ENCODE assay signal across 16 cellular contexts in genomic region chr11:14449302-14449714, GRCh38. TPM values are rescaled to one million over a fixed set of nuclear protein-coding genes. Genes with fewer than 3 reads are reported as not detected.
DNase-seq lines count a peak whose midpoint lies in the region; ATAC-seq and TF ChIP-seq lines count a peak whose summit lies in the region.
"Had no signal": no experiment of that assay in that cellular context is flagged by ENCODE, and none has a peak within 500 bp of the region (broad histone marks: within the 10 kb centered on the region; RNA-seq: fewer than 3 reads in every experiment).

No MANE protein-coding gene starts in this region.

- no peaks in the 10 kb centered on the region for H3K27me3 Mint-ChIP-seq in memory B cell
- H3K27me3 Mint-ChIP-seq in activated T-cell treated with anti-CD3 and anti-CD28 coated beads, Interleukin-2, amount 50 U/mL, for 24 hours: no peaks in the 10 kb centered on the region

- peaks cover 14% of the 10 kb centered on the region for H3K4me1 Mint-ChIP-seq in memory B cell
- peaks cover 36% of the 10 kb centered on the region for H3K4me1 Mint-ChIP-seq in activated T-cell treated with anti-CD3 and anti-CD28 coated beads, Interleukin-2, amount 50 U/mL, for 24 hours (ENCODE audit: low read depth)

- no peak for TF ChIP-seq CTCF in C4-2B (conservative IDR thresholded peaks at IDR 0.05)
- no peak for TF ChIP-seq CTCF in choroid plexus epithelial cell (conservative IDR thresholded peaks at IDR 0.05; ENCODE audit: low read depth, low read length)
- no peak for TF ChIP-seq CTCF in omental fat pad (IDR thresholded peaks at IDR 0.05)

- peak; percentile 52 for DNase-seq in M059J (ENCODE audit: low read depth)
- peak; percentile 14 for DNase-seq in choroid plexus epithelial cell (ENCODE audit: low read depth)
- no peak for DNase-seq in memory B cell (ENCODE audit: low spot score in 2 of 2)
- no peak for DNase-seq in activated T-cell treated with anti-CD3 and anti-CD28 coated beads, Interleukin-2, amount 50 U/mL, for 24 hours
- no peak for DNase-seq in stimulated activated CD4-positive, alpha-beta T cell treated with anti-CD3 and anti-CD28 coated beads, Interleukin-12 subunit alpha, Interleukin-12 subunit beta, amount 100 ng/mL, for 4 hours
- DNase-seq in omental fat pad (ENCODE audit: low spot score): no peak
- DNase-seq: activated CD4-positive, alpha-beta T cell treated with anti-CD3 and anti-CD28 coated beads, Interleukin-2, amount 50 U/mL, for 4 hours; activated T-cell treated with anti-CD3 and anti-CD28 coated beads, Interleukin-2, amount 50 U/mL, for 4 hours; NCI-H1105; NCI-H2171 treated with DMSO at 0.1 percent for 48 hours; nucleus accumbens; stimulated activated CD4-positive, alpha-beta T cell treated with anti-CD3 and anti-CD28 coated beads, Interleukin-2, amount 100 ng/mL, for 48 hours had no signal

- no peak overlapping the region for H3K4me3 ChIP-seq in choroid plexus epithelial cell (ENCODE audit: low read depth, low read length)

- H3K9me3 Mint-ChIP-seq in memory B cell: no peaks in the 10 kb centered on the region
- no peaks in the 10 kb centered on the region for H3K9me3 Mint-ChIP-seq in activated T-cell treated with anti-CD3 and anti-CD28 coated beads, Interleukin-2, amount 50 U/mL, for 24 hours
- H3K9me3 Mint-ChIP-seq: activated naive CD4-positive, alpha-beta T cell treated with anti-CD3 and anti-CD28 coated beads, Interleukin-2, amount 50 U/mL, for 72 hours; activated T-cell treated with anti-CD3 and anti-CD28 coated beads, Interleukin-2, amount 50 U/mL, for 4 hours had no signal

- H3K27ac ChIP-seq in C4-2B: peak overlapping the region; percentile 11; the same call in 1 of the 2 replicates
- H3K27ac ChIP-seq: KMS-11 had no signal

- H3K27ac Mint-ChIP-seq in memory B cell: peak overlapping the region; percentile 65
- no peak overlapping the region for H3K27ac Mint-ChIP-seq in activated T-cell treated with anti-CD3 and anti-CD28 coated beads, Interleukin-2, amount 50 U/mL, for 24 hours
- H3K27ac Mint-ChIP-seq: activated naive CD4-positive, alpha-beta T cell treated with anti-CD3 and anti-CD28 coated beads, Interleukin-2, amount 50 U/mL, for 72 hours had no signal

- ATAC-seq in memory B cell (ENCODE audit: low read depth): no peak
- no peak for ATAC-seq in HG02884 (IDR thresholded peaks at IDR 0.05; ENCODE audit: unreplicated experiment)
- ATAC-seq in omental fat pad (ENCODE audit: low FRiP score): no peak
- ATAC-seq: activated naive CD4-positive, alpha-beta T cell treated with anti-CD3 and anti-CD28 coated beads, Interleukin-2, amount 50 U/mL, for 72 hours; activated T-cell treated with anti-CD3 and anti-CD28 coated beads, Interleukin-2, amount 50 U/mL, for 4 hours had no signal

- H3K4me3 Mint-ChIP-seq in memory B cell: no peak overlapping the region
- H3K4me3 Mint-ChIP-seq in activated T-cell treated with anti-CD3 and anti-CD28 coated beads, Interleukin-2, amount 50 U/mL, for 24 hours: no peak overlapping the region
- H3K4me3 Mint-ChIP-seq: activated T-cell treated with anti-CD3 and anti-CD28 coated beads, Interleukin-2, amount 50 U/mL, for 4 hours had no signal

- H3K36me3 Mint-ChIP-seq in memory B cell: peaks cover 4% of the 10 kb centered on the region
- H3K36me3 Mint-ChIP-seq in activated T-cell treated with anti-CD3 and anti-CD28 coated beads, Interleukin-2, amount 50 U/mL, for 24 hours (ENCODE audit: low read depth): peaks cover 18% of the 10 kb centered on the region

RNA-seq across cellular contexts. Expression of gene COPB1, which starts 50.3 kb away (rescaled TPM):
- total RNA-seq in M059J (2014; rRNA removed; shearing (Covaris generic)): 263 and 357 TPM in 2 replicates
- total RNA-seq in omental fat pad: 100 to 1,000 TPM; 102 to 126 (median 112) TPM

Comparison
In these comparisons a context has a peak if more than half of its experiments do, and no peak if none do; other contexts are left out.
1. DNase-seq: peak in M059J (single experiment) and choroid plexus epithelial cell (single experiment); none in memory B cell (0 of 2), activated T-cell treated with anti-CD3 and anti-CD28 coated beads, Interleukin-2, amount 50 U/mL, for 24 hours (single experiment), stimulated activated CD4-positive, alpha-beta T cell treated with anti-CD3 and anti-CD28 coated beads, Interleukin-12 subunit alpha, Interleukin-12 subunit beta, amount 100 ng/mL, for 4 hours (single experiment) and omental fat pad (single experiment).